Comparison of ENCODE assay signal across 19 cellular contexts in genomic region chr3:48962939-48963338, GRCh38. TPM values are rescaled to one million over a fixed set of nuclear protein-coding genes. Genes with fewer than 3 reads are reported as not detected.
DNase-seq lines count a peak whose midpoint lies in the region; ATAC-seq and TF ChIP-seq lines count a peak whose summit lies in the region.
"Had no signal": no experiment of that assay in that cellular context is flagged by ENCODE, and none has a peak within 500 bp of the region (broad histone marks: within the 10 kb centered on the region; RNA-seq: fewer than 3 reads in every experiment).

No MANE protein-coding gene starts in this region.

- 91 to 100% methylated on average over 3 to 4 of the region's 4 CpGs for WGBS in endodermal cell (ENCODE audit: insufficient coverage in 1 of 2, insufficient read length in 1 of 2), 2 experiments

- peaks cover 28% of the 10 kb centered on the region for H3K4me1 Mint-ChIP-seq in activated CD8-positive, alpha-beta memory T cell treated with anti-CD3 and anti-CD28 coated beads, Interleukin-2, amount 10 ng/mL, durations not matched to agents 7 days and 5 days
- H3K4me1 Mint-ChIP-seq in endodermal cell (peaks cover 4% of the 10 kb centered on the region), natural killer cell (peaks cover 16 to 20% of the 10 kb centered on the region in 2 donors)
- H3K4me1 Mint-ChIP-seq: CD14-positive monocyte had no signal

- CTCF ChIA-PET in activated CD8-positive, alpha-beta memory T cell treated with anti-CD3 and anti-CD28 coated beads, Interleukin-2, amount 10 ng/mL, durations not matched to agents 7 days and 5 days (lab: Charles Lee) = no interaction called here
- CTCF ChIA-PET in PC-3 (lab: Charles Lee) = no interaction called here

- peaks cover 27% of the 10 kb centered on the region for H3K36me3 Mint-ChIP-seq in activated CD8-positive, alpha-beta memory T cell treated with anti-CD3 and anti-CD28 coated beads, Interleukin-2, amount 10 ng/mL, durations not matched to agents 7 days and 5 days
- H3K36me3 Mint-ChIP-seq in endodermal cell (ENCODE audit: low read depth) = peaks cover 46% of the 10 kb centered on the region
- no peaks in the 10 kb centered on the region for H3K36me3 Mint-ChIP-seq in natural killer cell

- no peak overlapping the region for H3K27ac Mint-ChIP-seq in activated CD8-positive, alpha-beta memory T cell treated with anti-CD3 and anti-CD28 coated beads, Interleukin-2, amount 10 ng/mL, durations not matched to agents 7 days and 5 days
- H3K27ac Mint-ChIP-seq in endodermal cell (peak overlapping the region; percentile 33), natural killer cell (peak overlapping the region; percentile 1 to 50)
- H3K27ac Mint-ChIP-seq: B cell had no signal

- ATAC-seq in activated CD8-positive, alpha-beta memory T cell treated with anti-CD3 and anti-CD28 coated beads, Interleukin-2, amount 10 ng/mL, durations not matched to agents 7 days and 5 days = no peak
- ATAC-seq in natural killer cell = no peak
- ATAC-seq in PC-3 = no peak
- no peak for ATAC-seq in stimulated activated naive CD8-positive, alpha-beta T cell treated with anti-CD3 and anti-CD28 coated beads, Interleukin-15, Interleukin-2, amounts not matched to agents 100 U/mL and 50 U/mL, for 24 hours

- H3K27ac ChIP-seq in HUES6 (ENCODE audit: low read depth, low read length) (peak overlapping the region; percentile 70), endodermal cell (ENCODE audit: low read depth, low read length) (no peak overlapping the region), PC-3 (ENCODE audit: low read length) (no peak overlapping the region)
- H3K27ac ChIP-seq: Peyer's patch, SJCRH30 had no signal

- H3K36me3 ChIP-seq in HUES6 (ENCODE audit: control insufficient read depth, insufficient read depth, low read length) (peaks cover 44% of the 10 kb centered on the region), endodermal cell (ENCODE audit: control insufficient read depth, insufficient read depth, low read length) (peaks cover 58% of the 10 kb centered on the region), PC-3 (ENCODE audit: low read depth, low read length) (peaks cover 28% of the 10 kb centered on the region)

- H3K9me3 ChIP-seq in HUES6 (ENCODE audit: control insufficient read depth, insufficient read depth, low read depth, low read length) (no peaks in the 10 kb centered on the region), endodermal cell (ENCODE audit: control insufficient read depth, low read length) (no peaks in the 10 kb centered on the region), PC-3 (ENCODE audit: low read length) (no peaks in the 10 kb centered on the region)
- H3K9me3 ChIP-seq: Peyer's patch, SJCRH30 had no signal

- TF ChIP-seq CTCF in endodermal cell (conservative IDR thresholded peaks at IDR 0.05) (no peak), natural killer cell (IDR thresholded peaks at IDR 0.05) (no peak), PC-3 (conservative IDR thresholded peaks at IDR 0.05; ENCODE audit: low read depth, low read length) (no peak)

- H3K9me2 ChIP-seq in PC-3 (replicated peaks; ENCODE audit: low read length) = no peaks in the 10 kb centered on the region

- DNase-seq in activated CD8-positive, alpha-beta memory T cell treated with anti-CD3 and anti-CD28 coated beads, Interleukin-2, amount 50 U/mL, for 48 hours = peak; percentile 1
- no peak for DNase-seq in activated CD8-positive, alpha-beta memory T cell treated with anti-CD3 and anti-CD28 coated beads, Interleukin-2, amount 10 ng/mL, durations not matched to agents 7 days and 5 days
- DNase-seq in endodermal cell (peak; percentile 27), natural killer cell (no peak), PC-3 (no peak), iPS-NIHi11 (ENCODE audit: low spot score) (no peak)
- DNase-seq in stimulated activated naive CD8-positive, alpha-beta T cell treated with anti-CD3 and anti-CD28 coated beads, Interleukin-15, Interleukin-2, amounts not matched to agents 100 U/mL and 50 U/mL, for 24 hours = no peak
- DNase-seq: KBM-7, NCI-H1092 treated with DMSO at 0.1 percent for 48 hours, NCI-H146, NCI-H2029 treated with DMSO at 0.1 percent for 48 hours, NCI-H226, NCI-H510A treated with DMSO at 0.1 percent for 48 hours, NCI-H748 treated with DMSO at 0.1 percent for 48 hours, Peyer's patch, SJCRH30 had no signal

- no TSS peak for BruUV-seq in PC-3 (replicated peaks; lab: Mats Ljungman, UMichigan)

- no peak overlapping the region for H2AFZ ChIP-seq in PC-3 (ENCODE audit: low read length)

- H3K27me3 ChIP-seq in HUES6 (ENCODE audit: control insufficient read depth, insufficient read depth, low read length) (no peaks in the 10 kb centered on the region), endodermal cell (ENCODE audit: control insufficient read depth, insufficient read depth, low read length, poor library complexity, severe bottlenecking) (no peaks in the 10 kb centered on the region), PC-3 (ENCODE audit: low read length) (no peaks in the 10 kb centered on the region)
- H3K27me3 ChIP-seq: Peyer's patch, SJCRH30 had no signal

- no peaks in the 10 kb centered on the region for H3K79me2 ChIP-seq in PC-3 (ENCODE audit: low read length)

- no peak overlapping the region for H3K4me3 Mint-ChIP-seq in activated CD8-positive, alpha-beta memory T cell treated with anti-CD3 and anti-CD28 coated beads, Interleukin-2, amount 10 ng/mL, durations not matched to agents 7 days and 5 days
- H3K4me3 Mint-ChIP-seq in endodermal cell (no peak overlapping the region), natural killer cell (no peak overlapping the region)
- H3K4me3 Mint-ChIP-seq: B cell, CD14-positive monocyte had no signal

- H3K9ac ChIP-seq in HUES6 (ENCODE audit: low read length) (peak overlapping the region; percentile 27), endodermal cell (ENCODE audit: extremely low read depth, low read length, poor library complexity, severe bottlenecking) (no peak overlapping the region), PC-3 (ENCODE audit: low read length) (no peak overlapping the region)

- H3K4me3 ChIP-seq in HUES6 (ENCODE audit: low read depth, low read length) = no peak overlapping the region
- no peak overlapping the region for H3K4me3 ChIP-seq in endodermal cell (ENCODE audit: low read length)
- no peak overlapping the region for H3K4me3 ChIP-seq in PC-3 (ENCODE audit: low read length)
- H3K4me3 ChIP-seq: Peyer's patch, SJCRH30 had no signal

- no peaks in the 10 kb centered on the region for H3K27me3 Mint-ChIP-seq in activated CD8-positive, alpha-beta memory T cell treated with anti-CD3 and anti-CD28 coated beads, Interleukin-2, amount 10 ng/mL, durations not matched to agents 7 days and 5 days
- H3K27me3 Mint-ChIP-seq in endodermal cell (ENCODE audit: insufficient read depth) (no peaks in the 10 kb centered on the region), natural killer cell (ENCODE audit: low read depth in 2 of 2) (no peaks in the 10 kb centered on the region)
- H3K27me3 Mint-ChIP-seq: B cell had no signal

- H3K9me3 Mint-ChIP-seq in activated CD8-positive, alpha-beta memory T cell treated with anti-CD3 and anti-CD28 coated beads, Interleukin-2, amount 10 ng/mL, durations not matched to agents 7 days and 5 days (ENCODE audit: low read depth) = no peaks in the 10 kb centered on the region
- H3K9me3 Mint-ChIP-seq in endodermal cell = no peaks in the 10 kb centered on the region
- H3K9me3 Mint-ChIP-seq in natural killer cell = no peaks in the 10 kb centered on the region
- H3K9me3 Mint-ChIP-seq: CD14-positive monocyte had no signal

- H3K4me1 ChIP-seq in HUES6 (ENCODE audit: control insufficient read depth, insufficient read depth, low read length) (peaks cover 18% of the 10 kb centered on the region), endodermal cell (ENCODE audit: control insufficient read depth, insufficient read depth, low read length) (no peaks in the 10 kb centered on the region), PC-3 (ENCODE audit: insufficient read depth, low read length) (no peaks in the 10 kb centered on the region)
- H3K4me1 ChIP-seq: Peyer's patch, SJCRH30 had no signal

- intact Hi-C loops in natural killer cell (cut with micrococcal nuclease) (no loop called here), PC-3 (cut with micrococcal nuclease) (no loop called here)

- H4K20me1 ChIP-seq in PC-3 (ENCODE audit: low read length) = no peaks in the 10 kb centered on the region; the same call in 1 of the 2 replicates

- H3F3A ChIP-seq in PC-3 (ENCODE audit: low read length, unreplicated experiment) = no peaks in the 10 kb centered on the region

- H3K4me2 ChIP-seq in PC-3 (ENCODE audit: low read length) = no peak overlapping the region

- POLR2A ChIA-PET in PC-3 (lab: Charles Lee; ENCODE audit: unreplicated experiment) = no interaction called here

RNA-seq across cellular contexts. Expression of gene P4HTM, which starts 27.1 kb away (rescaled TPM):
- total RNA-seq in activated CD8-positive, alpha-beta memory T cell treated with anti-CD3 and anti-CD28 coated beads, Interleukin-2, amount 10 ng/mL, durations not matched to agents 7 days and 5 days = 10 to 100 TPM; 44.5 to 50.6 TPM
- total RNA-seq in endodermal cell = 10 to 100 TPM; 12.4 to 17.6 TPM
- 26.5 TPM for polyA plus RNA-seq in endodermal cell (2013, experiment 1 of 2)
- 19.4 TPM for polyA plus RNA-seq in endodermal cell (2013, experiment 2 of 2)
- total RNA-seq in natural killer cell = 10 to 100 TPM; 28.8 to 31.3 (median 30.6) TPM
- 44.5 and 50.1 TPM in 2 replicates for total RNA-seq in PC-3 (2014; rRNA removed)

RNA-seq across cellular contexts. Expression of gene WDR6, which starts 44.3 kb away (rescaled TPM):
- total RNA-seq in activated CD8-positive, alpha-beta memory T cell treated with anti-CD3 and anti-CD28 coated beads, Interleukin-2, amount 10 ng/mL, durations not matched to agents 7 days and 5 days = 100 to 1,000 TPM; 130 to 154 TPM
- total RNA-seq in endodermal cell = 100 to 1,000 TPM; 106 to 166 TPM
- 171 TPM for polyA plus RNA-seq in endodermal cell (2013, experiment 1 of 2)
- 134 TPM for polyA plus RNA-seq in endodermal cell (2013, experiment 2 of 2)
- total RNA-seq in natural killer cell = 100 to 1,000 TPM; 113 to 167 (median 129) TPM
- total RNA-seq in PC-3 (2014; rRNA removed) = 92.7 and 117 TPM in 2 replicates

RNA-seq across cellular contexts. Expression of gene ARIH2, which starts 44.3 kb away (rescaled TPM):
- total RNA-seq in activated CD8-positive, alpha-beta memory T cell treated with anti-CD3 and anti-CD28 coated beads, Interleukin-2, amount 10 ng/mL, durations not matched to agents 7 days and 5 days = 100 to 1,000 TPM; 118 to 156 TPM
- total RNA-seq in endodermal cell = 100 to 1,000 TPM in 1 of 2 donors, 10 to 100 TPM in 1; 86.6 to 113 TPM
- 65.9 TPM for polyA plus RNA-seq in endodermal cell (2013, experiment 1 of 2)
- 65.7 TPM for polyA plus RNA-seq in endodermal cell (2013, experiment 2 of 2)
- total RNA-seq in natural killer cell = 100 to 1,000 TPM; 239 to 291 (median 243) TPM
- total RNA-seq in PC-3 (2014; rRNA removed) = 136 and 156 TPM in 2 replicates

RNA-seq across cellular contexts. Expression of gene DALRD3, which starts 55.4 kb away (rescaled TPM):
- total RNA-seq in activated CD8-positive, alpha-beta memory T cell treated with anti-CD3 and anti-CD28 coated beads, Interleukin-2, amount 10 ng/mL, durations not matched to agents 7 days and 5 days = 10 to 100 TPM; 25.8 to 29.9 TPM
- total RNA-seq in endodermal cell = 10 to 100 TPM; 40.8 to 41.9 TPM
- polyA plus RNA-seq in endodermal cell (2013, experiment 1 of 2) = 47.1 TPM
- 38.8 TPM for polyA plus RNA-seq in endodermal cell (2013, experiment 2 of 2)
- total RNA-seq in natural killer cell = 10 to 100 TPM; 16.8 to 20.1 (median 18.0) TPM
- 37.2 and 43.3 TPM in 2 replicates for total RNA-seq in PC-3 (2014; rRNA removed)

RNA-seq across cellular contexts. Expression of gene NDUFAF3, which starts 59.0 kb away (rescaled TPM):
- total RNA-seq in activated CD8-positive, alpha-beta memory T cell treated with anti-CD3 and anti-CD28 coated beads, Interleukin-2, amount 10 ng/mL, durations not matched to agents 7 days and 5 days = 100 to 1,000 TPM in 1 of 2 experiments, 10 to 100 TPM in 1; 94.3 to 101 TPM
- 10 to 100 TPM; 32.9 to 39.1 TPM for total RNA-seq in endodermal cell
- 54.3 TPM for polyA plus RNA-seq in endodermal cell (2013, experiment 1 of 2)
- 50.4 TPM for polyA plus RNA-seq in endodermal cell (2013, experiment 2 of 2)
- total RNA-seq in natural killer cell = 10 to 100 TPM; 51.0 to 72.9 (median 66.1) TPM
- total RNA-seq in PC-3 (2014; rRNA removed) = 191 and 211 TPM in 2 replicates

Comparison
In these comparisons a context has a peak if more than half of its experiments do, and no peak if none do; other contexts are left out.
1. DNase-seq: peak in activated CD8-positive, alpha-beta memory T cell treated with anti-CD3 and anti-CD28 coated beads, Interleukin-2, amount 50 U/mL, for 48 hours (single experiment) and endodermal cell (single experiment); none in activated CD8-positive, alpha-beta memory T cell treated with anti-CD3 and anti-CD28 coated beads, Interleukin-2, amount 10 ng/mL, durations not matched to agents 7 days and 5 days (single experiment), natural killer cell (single experiment), PC-3 (single experiment), stimulated activated naive CD8-positive, alpha-beta T cell treated with anti-CD3 and anti-CD28 coated beads, Interleukin-15, Interleukin-2, amounts not matched to agents 100 U/mL and 50 U/mL, for 24 hours (single experiment) and iPS-NIHi11 (single experiment).